In genomic region chr13:27425918-27426630, GRCh38 we compare ENCODE assay signal across 8 cellular contexts. TPM values are rescaled to one million over a fixed set of nuclear protein-coding genes. Genes with fewer than 3 reads are reported as not detected.
DNase-seq lines count a peak whose midpoint lies in the region; ATAC-seq, FAIRE-seq and TF ChIP-seq lines count a peak whose summit lies in the region.

No MANE protein-coding gene starts in this region.

- H3K27me3 Mint-ChIP-seq in activated naive CD4-positive, alpha-beta T cell treated with anti-CD3 and anti-CD28 coated beads, Interleukin-2, amount 10 ng/mL, durations not matched to agents 7 days and 5 days, result no peaks in the 10 kb centered on the region
- no peaks in the 10 kb centered on the region for H3K27me3 Mint-ChIP-seq in type B pancreatic cell

- DNase-seq in DMS 273 treated with DMSO at 0.1 percent for 48 hours (lab: John Stamatoyannopoulos, UW) (peak; percentile 45), SIG-M5 (lab: John Stamatoyannopoulos, UW) (peak; percentile 85), glomerular visceral epithelial cell (ENCODE audit: extremely low spot score) (peak; percentile 84), pancreas (peak in 5 of 6 donors; percentile 67 to 78 (median 72)), type B pancreatic cell (ENCODE audit: extremely low spot score, unreplicated experiment) (no peak)
- peak; percentile 78 for DNase-seq in Jurkat, Clone E6-1 (ENCODE audit: low read depth, low spot score)
- DNase-seq in activated naive CD4-positive, alpha-beta T cell treated with anti-CD3 and anti-CD28 coated beads, Interleukin-2, amount 10 ng/mL, durations not matched to agents 7 days and 5 days, result peak; percentile 87

- WGBS in pancreas, 2 donors, result 7 to 10% methylated on average over 17 of the region's 17 CpGs

- no peaks in the 10 kb centered on the region for H3K36me3 ChIP-seq in pancreas

- peak overlapping the region; percentile 92 for H3K4me3 ChIP-seq in Jurkat, Clone E6-1 (ENCODE audit: low read length)
- H3K4me3 ChIP-seq in pancreas, result peak overlapping the region; percentile 36 to 65 (median 62)

- intact Hi-C loops in pancreas (cut with DNase I), result no loop called here

- peak overlapping the region; percentile 86 to 98 (median 87) for H3K27ac ChIP-seq in pancreas

- no peaks in the 10 kb centered on the region for H3K9me3 Mint-ChIP-seq in activated naive CD4-positive, alpha-beta T cell treated with anti-CD3 and anti-CD28 coated beads, Interleukin-2, amount 10 ng/mL, durations not matched to agents 7 days and 5 days
- H3K9me3 Mint-ChIP-seq in type B pancreatic cell, result no peaks in the 10 kb centered on the region

- no peaks in the 10 kb centered on the region for H3K9me3 ChIP-seq in pancreas

- H3K27ac Mint-ChIP-seq in activated naive CD4-positive, alpha-beta T cell treated with anti-CD3 and anti-CD28 coated beads, Interleukin-2, amount 10 ng/mL, durations not matched to agents 7 days and 5 days, result peak overlapping the region; percentile 97
- H3K27ac Mint-ChIP-seq in type B pancreatic cell, result peak overlapping the region; percentile 93

- peaks cover 5 to 14% (median 14%) of the 10 kb centered on the region in 3 donors for H3K4me1 ChIP-seq in pancreas

- peaks cover 42% of the 10 kb centered on the region for H3K36me3 Mint-ChIP-seq in activated naive CD4-positive, alpha-beta T cell treated with anti-CD3 and anti-CD28 coated beads, Interleukin-2, amount 10 ng/mL, durations not matched to agents 7 days and 5 days
- peaks cover 17% of the 10 kb centered on the region for H3K36me3 Mint-ChIP-seq in type B pancreatic cell

- no peaks in the 10 kb centered on the region for H3K27me3 ChIP-seq in pancreas

- TF ChIP-seq CTCF in pancreas (IDR thresholded peaks at IDR 0.05), result peak in 2 of 4 donors; percentile 10 to 32
- peak; percentile 58 for TF ChIP-seq CTCF in type B pancreatic cell (conservative IDR thresholded peaks at IDR 0.05)

- FAIRE-seq in pancreas (lab: Jason Lieb, UNC), result no peak

- H3K4me3 Mint-ChIP-seq in activated naive CD4-positive, alpha-beta T cell treated with anti-CD3 and anti-CD28 coated beads, Interleukin-2, amount 10 ng/mL, durations not matched to agents 7 days and 5 days, result peak overlapping the region; percentile 79
- peak overlapping the region; percentile 87 for H3K4me3 Mint-ChIP-seq in type B pancreatic cell

- CTCF ChIA-PET in activated naive CD4-positive, alpha-beta T cell treated with anti-CD3 and anti-CD28 coated beads, Interleukin-2, amount 10 ng/mL, durations not matched to agents 7 days and 5 days (lab: Charles Lee), result interaction anchor here (1.2 to 2.8 kb wide), 8 partner anchors 10 to 64 kb away, joined by 4 to 13 read pairs (median 6); no protein-coding TSS in a partner anchor

- H3K4me1 Mint-ChIP-seq in activated naive CD4-positive, alpha-beta T cell treated with anti-CD3 and anti-CD28 coated beads, Interleukin-2, amount 10 ng/mL, durations not matched to agents 7 days and 5 days, result peaks cover 49% of the 10 kb centered on the region
- H3K4me1 Mint-ChIP-seq in type B pancreatic cell (ENCODE audit: unreplicated experiment), result peaks cover 23% of the 10 kb centered on the region

- ATAC-seq in GM21528 (IDR thresholded peaks at IDR 0.05; ENCODE audit: low FRiP score, unreplicated experiment) (peak; percentile 69), pancreas (peak; percentile 57 to 84 (median 70))

RNA-seq across cellular contexts. Expression of gene GTF3A, which starts 1.7 kb away (rescaled TPM):
- 558 TPM for polyA plus RNA-seq in Jurkat, Clone E6-1 (2012; ENCODE audit: insufficient read depth, insufficient read length)
- total RNA-seq in pancreas (10 to 100 TPM; 39.5 to 54.9 (median 53.9) TPM), type B pancreatic cell (ENCODE audit: low replicate concordance) (68.0 and 69.0 TPM in 2 replicates)
- polyA plus RNA-seq in pancreas, result 100 to 1,000 TPM in 1 of 2 donors, 10 to 100 TPM in 1; 77.9 to 130 TPM

RNA-seq across cellular contexts. Expression of gene MTIF3, which starts 24.3 kb away (rescaled TPM):
- polyA plus RNA-seq in Jurkat, Clone E6-1 (2012; ENCODE audit: insufficient read depth, insufficient read length), result 61.4 TPM
- total RNA-seq in pancreas (10 to 100 TPM; 22.3 to 31.7 (median 29.3) TPM), type B pancreatic cell (ENCODE audit: low replicate concordance) (39.7 and 42.2 TPM in 2 replicates)
- polyA plus RNA-seq in pancreas, result 10 to 100 TPM; 57.7 to 91.4 TPM
